20 cellular contexts compared by ENCODE assay signal in genomic region chr22:48841881-48842582, GRCh38.
DNase-seq lines count a peak whose midpoint lies in the region; ATAC-seq and TF ChIP-seq lines count a peak whose summit lies in the region.
"Had no signal": no experiment of that assay in that cellular context is flagged by ENCODE, and none has a peak within 500 bp of the region (broad histone marks: within the 10 kb centered on the region; RNA-seq: fewer than 3 reads in every experiment).

No MANE protein-coding gene starts in this region.

- CTCF ChIA-PET in OCI-LY7 (lab: Charles Lee; ENCODE audit: unreplicated experiment): no interaction called here

- H3K79me2 ChIP-seq in Karpas-422 (ENCODE audit: low read length) (no peaks in the 10 kb centered on the region), OCI-LY7 (ENCODE audit: insufficient read depth, low read depth, low read length) (no peaks in the 10 kb centered on the region)

- H3K27ac Mint-ChIP-seq in activated T-cell treated with anti-CD3 and anti-CD28 coated beads, Interleukin-2, amount 50 U/mL, for 24 hours: no peak overlapping the region
- H3K27ac Mint-ChIP-seq in progenitor cell of endocrine pancreas: peak overlapping the region; percentile 89
- H3K27ac Mint-ChIP-seq: CD14-positive monocyte, HFFc6 had no signal

- H3K4me2 ChIP-seq in Karpas-422 (ENCODE audit: low read depth, low read length, poor library complexity, severe bottlenecking): no peak overlapping the region
- peak overlapping the region; percentile 29; the same call in 1 of the 2 replicates for H3K4me2 ChIP-seq in OCI-LY7 (ENCODE audit: low read length)

- H3K9me3 ChIP-seq in Karpas-422 (ENCODE audit: low read length) (no peaks in the 10 kb centered on the region), OCI-LY7 (ENCODE audit: low read length) (no peaks in the 10 kb centered on the region)
- H3K9me3 ChIP-seq: SJCRH30 had no signal

- no peaks in the 10 kb centered on the region for H3K27me3 ChIP-seq in Karpas-422 (ENCODE audit: low read length)

- intact Hi-C loops in OCI-LY7 (cut with micrococcal nuclease; ENCODE audit: unreplicated experiment): no loop called here

- peak; percentile 43 for TF ChIP-seq CTCF in OCI-LY7 (conservative IDR thresholded peaks at IDR 0.05; ENCODE audit: low read length)
- no peak for TF ChIP-seq CTCF in progenitor cell of endocrine pancreas (IDR thresholded peaks at IDR 0.05; ENCODE audit: unreplicated experiment)

- H3K9me3 Mint-ChIP-seq in activated T-cell treated with anti-CD3 and anti-CD28 coated beads, Interleukin-2, amount 50 U/mL, for 24 hours: peaks cover 8% of the 10 kb centered on the region
- H3K9me3 Mint-ChIP-seq in progenitor cell of endocrine pancreas (ENCODE audit: low read depth): no peaks in the 10 kb centered on the region

- DNase-seq in activated T-cell treated with anti-CD3 and anti-CD28 coated beads, Interleukin-2, amount 50 U/mL, for 24 hours: peak; percentile 17
- DNase-seq in activated T-cell treated with anti-CD3 and anti-CD28 coated beads, Interleukin-2, amount 50 U/mL, for 1 hour: no peak
- DNase-seq in Karpas-422 (peak; percentile 55), OCI-LY7 (ENCODE audit: low spot score) (no peak), progenitor cell of endocrine pancreas (ENCODE audit: low spot score, unreplicated experiment) (no peak), NCI-H82 treated with DMSO at 0.1 percent for 48 hours (lab: John Stamatoyannopoulos, UW; ENCODE audit: unreplicated experiment) (no peak), HK-2 (ENCODE audit: unreplicated experiment) (no peak)
- DNase-seq: AML-193, H7, HFFc6, NCI-H1105, NCI-H146, NCI-H2029, NCI-H345, NCI-H524, NCI-H774, SJCRH30, T-helper 1 cell had no signal

- H3K27ac ChIP-seq in Karpas-422 (ENCODE audit: low read length): no peak overlapping the region
- H3K27ac ChIP-seq in OCI-LY7 (ENCODE audit: low read depth, low read length, poor library complexity, severe bottlenecking): no peak overlapping the region
- H3K27ac ChIP-seq: SJCRH30 had no signal

- no peak overlapping the region for H3K4me3 ChIP-seq in Karpas-422 (ENCODE audit: low read length)
- no peak overlapping the region for H3K4me3 ChIP-seq in OCI-LY7 (ENCODE audit: low read depth, low read length, poor library complexity, severe bottlenecking)
- H3K4me3 ChIP-seq: SJCRH30 had no signal

- POLR2A ChIA-PET in OCI-LY7 (lab: Charles Lee): no interaction called here

- H3K4me1 Mint-ChIP-seq in activated T-cell treated with anti-CD3 and anti-CD28 coated beads, Interleukin-2, amount 50 U/mL, for 24 hours (ENCODE audit: low read depth): no peaks in the 10 kb centered on the region
- H3K4me1 Mint-ChIP-seq in progenitor cell of endocrine pancreas (ENCODE audit: low read depth): peaks cover under 1% of the 10 kb centered on the region
- H3K4me1 Mint-ChIP-seq: CD14-positive monocyte had no signal

- no TSS peak for BruUV-seq in OCI-LY7 (replicated peaks; lab: Mats Ljungman, UMichigan)

- H3K4me1 ChIP-seq in Karpas-422 (ENCODE audit: low read length): no peaks in the 10 kb centered on the region
- H3K4me1 ChIP-seq in OCI-LY7 (ENCODE audit: insufficient read depth, low read length, poor library complexity, severe bottlenecking): peaks cover 22% of the 10 kb centered on the region
- H3K4me1 ChIP-seq: SJCRH30 had no signal

- no peak for ATAC-seq in GM21723 (IDR thresholded peaks at IDR 0.05; ENCODE audit: unreplicated experiment)

- H4K20me1 ChIP-seq in Karpas-422 (ENCODE audit: insufficient read depth, low read depth, low read length): peaks cover 6% of the 10 kb centered on the region; the same call in 1 of the 2 replicates
- H4K20me1 ChIP-seq in OCI-LY7 (ENCODE audit: insufficient read depth, low read length): no peaks in the 10 kb centered on the region

- H3K9ac ChIP-seq in Karpas-422 (ENCODE audit: low read length): no peak overlapping the region

- H3K36me3 ChIP-seq in Karpas-422 (ENCODE audit: insufficient read depth, low read length): no peaks in the 10 kb centered on the region
- H3K36me3 ChIP-seq in OCI-LY7 (ENCODE audit: insufficient read depth, low read length): no peaks in the 10 kb centered on the region
- H3K36me3 ChIP-seq: SJCRH30 had no signal

- no peak overlapping the region for H3K4me3 Mint-ChIP-seq in activated T-cell treated with anti-CD3 and anti-CD28 coated beads, Interleukin-2, amount 50 U/mL, for 24 hours
- H3K4me3 Mint-ChIP-seq in progenitor cell of endocrine pancreas (ENCODE audit: low read depth): no peak overlapping the region
- H3K4me3 Mint-ChIP-seq: CD14-positive monocyte, HFFc6 had no signal

- H2AFZ ChIP-seq in Karpas-422 (ENCODE audit: low read length) (no peak overlapping the region), OCI-LY7 (ENCODE audit: low read length) (no peak overlapping the region)

- no peaks in the 10 kb centered on the region for H3K36me3 Mint-ChIP-seq in activated T-cell treated with anti-CD3 and anti-CD28 coated beads, Interleukin-2, amount 50 U/mL, for 24 hours (ENCODE audit: low read depth)
- H3K36me3 Mint-ChIP-seq in progenitor cell of endocrine pancreas (ENCODE audit: insufficient read depth): no peaks in the 10 kb centered on the region
- H3K36me3 Mint-ChIP-seq: CD14-positive monocyte had no signal

- H3K27me3 Mint-ChIP-seq in activated T-cell treated with anti-CD3 and anti-CD28 coated beads, Interleukin-2, amount 50 U/mL, for 24 hours: peaks cover 24% of the 10 kb centered on the region
- peaks cover 40% of the 10 kb centered on the region for H3K27me3 Mint-ChIP-seq in progenitor cell of endocrine pancreas

- no peaks in the 10 kb centered on the region for H3K9me2 ChIP-seq in Karpas-422 (replicated peaks; ENCODE audit: insufficient read depth, low read length)
- H3K9me2 ChIP-seq in OCI-LY7 (ENCODE audit: insufficient read depth, low read length): no peaks in the 10 kb centered on the region

Comparison
In these comparisons a context has a peak if more than half of its experiments do, and no peak if none do; other contexts are left out.
1. DNase-seq: peak in activated T-cell treated with anti-CD3 and anti-CD28 coated beads, Interleukin-2, amount 50 U/mL, for 24 hours (single experiment) and Karpas-422 (single experiment); none in activated T-cell treated with anti-CD3 and anti-CD28 coated beads, Interleukin-2, amount 50 U/mL, for 1 hour (single experiment), OCI-LY7 (single experiment), progenitor cell of endocrine pancreas (single experiment), NCI-H82 treated with DMSO at 0.1 percent for 48 hours (single experiment) and HK-2 (single experiment).